In the genomic region with DNA sequence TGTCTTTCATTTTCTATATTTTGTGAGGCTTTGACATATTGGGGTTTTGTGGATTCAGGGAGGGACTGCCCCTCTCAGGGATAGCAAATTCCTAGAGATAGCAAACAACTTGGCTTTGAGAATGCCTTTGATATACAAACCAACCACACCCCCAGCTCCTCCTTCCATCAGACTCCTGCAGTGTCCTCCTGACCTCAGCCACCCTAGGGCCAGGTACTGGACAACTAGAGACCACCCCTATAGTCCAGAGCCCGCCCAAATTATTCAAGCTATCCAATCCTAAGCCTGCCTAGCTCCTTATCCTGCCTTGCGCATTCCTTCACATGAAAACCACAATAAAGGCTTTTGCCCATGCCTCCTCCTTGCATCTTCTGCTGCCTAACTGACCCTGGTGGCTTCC, we compare ENCODE assay signal across 1 cellular context.
TF ChIP-seq lines count a peak whose summit lies in the region.

No MANE protein-coding gene starts in this region.

TF ChIP-seq in HepG2, 621 proteins besides CTCF, POLR2A, EP300 and RAD21:
- TF ChIP-seq BCL6 (CRISPR knock-in tag; IDR thresholded peaks at IDR 0.05), result peak; percentile 87
- TF ChIP-seq SP5 (CRISPR knock-in tag; IDR thresholded peaks at IDR 0.05; ENCODE audit: borderline replicate concordance, low read depth), result peak; percentile 20; the same call in 1 of the 2 replicates
- TF ChIP-seq ZNF343 (CRISPR knock-in tag; IDR thresholded peaks at IDR 0.05), result no peak
